Comparison of ENCODE assay signal across 16 cellular contexts in the genomic region with DNA sequence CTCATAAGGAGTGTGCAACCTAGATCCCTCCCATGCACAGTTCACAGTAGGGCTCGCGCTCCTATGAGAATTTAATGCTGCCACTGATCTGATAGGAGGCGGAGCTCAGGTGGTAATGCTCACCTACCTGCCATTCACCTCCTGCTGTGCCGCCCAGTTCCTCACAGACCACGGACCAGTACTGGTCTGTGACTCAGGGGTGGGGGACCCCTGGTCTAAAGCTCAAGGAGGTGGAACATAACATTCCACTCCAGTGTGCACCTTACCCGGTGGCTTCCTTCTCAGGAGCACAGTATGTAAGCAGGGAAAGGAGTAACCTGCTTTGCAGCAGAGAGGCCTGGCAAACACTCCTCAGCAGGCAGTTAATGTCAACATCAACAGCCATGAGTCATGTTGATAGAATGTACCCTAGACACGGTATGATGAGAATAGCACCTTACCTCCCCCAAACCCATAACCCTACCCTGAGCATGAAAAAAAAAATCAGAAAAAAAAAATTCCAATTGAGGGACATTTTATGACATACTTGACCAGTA.
DNase-seq lines count a peak whose midpoint lies in the region; ATAC-seq, FAIRE-seq and TF ChIP-seq lines count a peak whose summit lies in the region.
"Had no signal": no experiment of that assay in that cellular context is flagged by ENCODE, and none has a peak within 500 bp of the region (broad histone marks: within the 10 kb centered on the region; RNA-seq: fewer than 3 reads in every experiment).

No MANE protein-coding gene starts in this region.

- BruUV-seq in HCT116 (replicated peaks; lab: Mats Ljungman, UMichigan) (no TSS peak), Panc1 (replicated peaks; lab: Mats Ljungman, UMichigan) (no TSS peak)

- H3K36me3 ChIP-seq in HCT116 (ENCODE audit: control insufficient read depth in 1 of 2, insufficient read depth in 2 of 2, low read length in 2 of 2) (no peaks in the 10 kb centered on the region), Panc1 (ENCODE audit: control insufficient read depth, insufficient read depth, low read length) (no peaks in the 10 kb centered on the region; the same call in 1 of the 2 replicates), hepatocyte (replicated peaks; ENCODE audit: insufficient read depth, low read depth) (no peaks in the 10 kb centered on the region), pancreas (no peaks in the 10 kb centered on the region)

- intact Hi-C loops in HCT116 (cut with micrococcal nuclease) (loop anchor here (1.0 to 10.0 kb wide), 3 partner anchors 273 to 600 kb away; a partner anchor contains a TSS), Panc1 (cut with micrococcal nuclease; ENCODE audit: unreplicated experiment) (no loop called here), pancreas (cut with DNase I) (no loop called here)

- ATAC-seq in HCT116 (peak; percentile 81), Panc1 (peak; percentile 83), pancreas (peak; percentile 38 to 79 (median 54)), HG03139 (IDR thresholded peaks at IDR 0.05; ENCODE audit: unreplicated experiment) (no peak)

- peak overlapping the region; percentile 78 for H3K4me2 ChIP-seq in HCT116 (ENCODE audit: low read length)
- H3K4me2 ChIP-seq in hepatocyte: peak overlapping the region; percentile 11

- H3K9me2 ChIP-seq in HCT116 (ENCODE audit: insufficient read depth) (no peaks in the 10 kb centered on the region), hepatocyte (replicated peaks; ENCODE audit: insufficient read depth) (no peaks in the 10 kb centered on the region)

- DNase-seq in HCT116 (ENCODE audit: low read depth, low spot score) (peak; percentile 75), Panc1 (ENCODE audit: low read depth, low spot score) (no peak), hepatocyte (ENCODE audit: low spot score) (peak; percentile 68), pancreas (no peak), germinal center (ENCODE audit: low spot score) (no peak), 8988T (no peak), NCI-H524 treated with DMSO at 0.1 percent for 48 hours (lab: John Stamatoyannopoulos, UW) (no peak)
- DNase-seq: activated CD4-positive, CD25-positive, alpha-beta regulatory T cell treated with anti-CD3 and anti-CD28 coated beads, Interleukin-2, amount 50 U/mL, for 72 hours; activated naive CD4-positive, alpha-beta T cell treated with anti-CD3 and anti-CD28 coated beads for 36 hours; DMS79 treated with DMSO at 0.1 percent for 48 hours; GOT3; KBM-7; NCI-H526; nucleus accumbens had no signal

- H2AFZ ChIP-seq in HCT116 (ENCODE audit: low read depth, low read length, poor library complexity, severe bottlenecking): peak overlapping the region; percentile 89
- H2AFZ ChIP-seq in hepatocyte: no peak overlapping the region

- H3K4me1 ChIP-seq in HCT116 (ENCODE audit: control insufficient read depth in 1 of 2, insufficient read depth in 2 of 2, low read length in 2 of 2): peaks cover 34 to 47% of the 10 kb centered on the region in 2 experiments
- peaks cover 20% of the 10 kb centered on the region for H3K4me1 ChIP-seq in Panc1 (ENCODE audit: control insufficient read depth, insufficient read depth, low read length)
- peaks cover 5% of the 10 kb centered on the region for H3K4me1 ChIP-seq in hepatocyte (ENCODE audit: insufficient read depth)
- H3K4me1 ChIP-seq in pancreas: no peaks in the 10 kb centered on the region

- no peak for TF ChIP-seq CTCF in HCT116 (IDR thresholded peaks at IDR 0.05 in 2 of 3, conservative IDR thresholded peaks at IDR 0.05 in 1 of 3; ENCODE audit: borderline replicate concordance in 1 of 3, insufficient read depth in 1 of 3, low read depth in 2 of 3, low read length in 2 of 3)
- TF ChIP-seq CTCF in Panc1 (IDR thresholded peaks at IDR 0.05): no peak
- TF ChIP-seq CTCF in hepatocyte (IDR thresholded peaks at IDR 0.05; ENCODE audit: poor library complexity): no peak
- no peak for TF ChIP-seq CTCF in pancreas (IDR thresholded peaks at IDR 0.05)

- H3K9ac ChIP-seq in HCT116 (ENCODE audit: low read length): no peak overlapping the region

- whole genome bisulfite sequencing in hepatocyte (ENCODE audit: low lambda C conversion rate, missing lambda C conversion rate): 60% methylated on average over 7 of the region's 7 CpGs
- whole genome bisulfite sequencing in pancreas, 2 donors: 57 to 62% methylated on average over 7 of the region's 7 CpGs

- no peak; the same call in 1 of the 2 replicates for TF ChIP-seq RAD21 in HCT116 (IDR thresholded peaks at IDR 0.05; ENCODE audit: low read depth)

- CTCF ChIA-PET in HCT116 (lab: Charles Lee) (interaction anchor here (2.0 kb wide), 1 partner anchor 285 kb away, joined by 5 read pairs; no protein-coding TSS in a partner anchor), Panc1 (lab: Charles Lee) (no interaction called here)

- H3K27me3 ChIP-seq in HCT116 (ENCODE audit: insufficient read depth, low read length) (no peaks in the 10 kb centered on the region), Panc1 (ENCODE audit: control insufficient read depth, insufficient read depth, low read length) (no peaks in the 10 kb centered on the region), hepatocyte (no peaks in the 10 kb centered on the region), pancreas (no peaks in the 10 kb centered on the region)

- RAD21 ChIA-PET in HCT116 (lab: Charles Lee; ENCODE audit: low non-redundant PET in 1 of 2, low total read pairs in 2 of 2, uncharacterized antibody in 2 of 2, unreplicated experiment in 2 of 2): no interaction called here

- H3K79me2 ChIP-seq in HCT116 (ENCODE audit: insufficient read depth, low read length) (no peaks in the 10 kb centered on the region), hepatocyte (no peaks in the 10 kb centered on the region)

- no peak for TF ChIP-seq POLR2A in HCT116 (IDR thresholded peaks at IDR 0.05; ENCODE audit: borderline replicate concordance, extremely low read depth, insufficient read depth, insufficient read length)

- FAIRE-seq in pancreas (lab: Jason Lieb, UNC): no peak

- peak overlapping the region; percentile 53; the same call in 1 of the 2 replicates for H3K27ac ChIP-seq in HCT116 (ENCODE audit: low read depth, low read length)
- H3K27ac ChIP-seq in Panc1 (ENCODE audit: low read length): peak overlapping the region; percentile 44; the same call in 1 of the 2 replicates
- peak overlapping the region; percentile 74 for H3K27ac ChIP-seq in hepatocyte
- H3K27ac ChIP-seq in pancreas: peak overlapping the region in 1 of 4 donors; percentile 27

- H4K20me1 ChIP-seq in HCT116 (ENCODE audit: insufficient read depth): no peaks in the 10 kb centered on the region
- H4K20me1 ChIP-seq in hepatocyte (ENCODE audit: insufficient read depth, poor library complexity, severe bottlenecking): no peaks in the 10 kb centered on the region

- H3K9me3 ChIP-seq in HCT116 (ENCODE audit: control insufficient read depth in 1 of 2, insufficient read depth in 1 of 2, low read depth in 1 of 2, low read length in 2 of 2) (no peaks in the 10 kb centered on the region), Panc1 (ENCODE audit: control insufficient read depth, insufficient read depth, low read depth, low read length) (no peaks in the 10 kb centered on the region; the same call in 1 of the 2 replicates), hepatocyte (ENCODE audit: low read depth) (no peaks in the 10 kb centered on the region), pancreas (no peaks in the 10 kb centered on the region)

- H3K4me3 ChIP-seq in HCT116 (replicated peaks in 1 of 2; ENCODE audit: low read depth in 1 of 2, low read length in 2 of 2) (peak overlapping the region in 1 of 2 experiments; percentile 43; a peak in 2 of 4 replicates), Panc1 (ENCODE audit: low read depth in 2 of 2, low read length in 2 of 2) (no peak overlapping the region), hepatocyte (no peak overlapping the region), pancreas (no peak overlapping the region)
- H3K4me3 ChIP-seq: skin epidermis had no signal

- in situ Hi-C loops in Panc1 (cut with HindIII; ENCODE audit: low pct_unique_long_range_greater_than_20kb, low sequenced_read_pairs): no loop called here

- POLR2A ChIA-PET in HCT116 (lab: Charles Lee) (interaction anchor here (0.6 kb wide), 1 partner anchor 624 kb away, joined by 3 read pairs; no protein-coding TSS in a partner anchor), Panc1 (lab: Charles Lee) (no interaction called here)

TF ChIP-seq in HCT116, 20 proteins besides CTCF, POLR2A, EP300 and RAD21 (continues in another document):
- 0 out of 2 replicates have a peak, but pooled peaks have one; percentile 36 for TF ChIP-seq SIN3A (IDR thresholded peaks at IDR 0.05; ENCODE audit: low read depth)
- peak; percentile 95 for TF ChIP-seq FOSL1 (IDR thresholded peaks at IDR 0.05; ENCODE audit: low read depth)
- peak; percentile 74 for TF ChIP-seq CEBPB (IDR thresholded peaks at IDR 0.05; ENCODE audit: low read depth)
- TF ChIP-seq POLR2AphosphoS5 (IDR thresholded peaks at IDR 0.05; ENCODE audit: low read depth, low read length): peak; percentile 44; the same call in 1 of the 2 replicates
- no peak for TF ChIP-seq ELF1 (IDR thresholded peaks at IDR 0.05; ENCODE audit: borderline replicate concordance, low read depth)
- TF ChIP-seq EGR1 (IDR thresholded peaks at IDR 0.05; ENCODE audit: low read depth): no peak
- no peak for TF ChIP-seq EZH2 (IDR thresholded peaks at IDR 0.05)
- TF ChIP-seq ZFX (IDR thresholded peaks at IDR 0.05): no peak
- peak; percentile 96 for TF ChIP-seq JUND (IDR thresholded peaks at IDR 0.05)
- peak; percentile 93 for TF ChIP-seq CBX3 (IDR thresholded peaks at IDR 0.05; ENCODE audit: low read depth)
- no peak for TF ChIP-seq TCF7L2 (IDR thresholded peaks at IDR 0.05; ENCODE audit: borderline replicate concordance, extremely low read depth, insufficient read depth, insufficient read length)
- TF ChIP-seq ZNF274 (IDR thresholded peaks at IDR 0.05; ENCODE audit: low read depth, low read length): no peak
- peak; percentile 84 for TF ChIP-seq SP1 (IDR thresholded peaks at IDR 0.05; ENCODE audit: low read depth)
- no peak for TF ChIP-seq YY1 (IDR thresholded peaks at IDR 0.05; ENCODE audit: extremely low read depth, insufficient replicate concordance, low read depth, low read length)
- TF ChIP-seq, protein P1, sequence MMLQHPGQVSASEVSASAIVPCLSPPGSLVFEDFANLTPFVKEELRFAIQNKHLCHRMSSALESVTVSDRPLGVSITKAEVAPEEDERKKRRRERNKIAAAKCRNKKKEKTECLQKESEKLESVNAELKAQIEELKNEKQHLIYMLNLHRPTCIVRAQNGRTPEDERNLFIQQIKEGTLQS (IDR thresholded peaks at IDR 0.05): no peak; the same call in 1 of the 2 replicates
- no peak for TF ChIP-seq EZH2phosphoT487 (IDR thresholded peaks at IDR 0.05; ENCODE audit: borderline replicate concordance)
- no peak for TF ChIP-seq SRF (IDR thresholded peaks at IDR 0.05; ENCODE audit: low read depth)

Comparison
In these comparisons a context has a peak if more than half of its experiments do, and no peak if none do; other contexts are left out.
1. DNase-seq: peak in HCT116 (single experiment) and hepatocyte (single experiment); none in Panc1 (single experiment), pancreas (0 of 6), germinal center (single experiment), 8988T (single experiment) and NCI-H524 treated with DMSO at 0.1 percent for 48 hours (single experiment).